ENCODE assay signal across 21 cellular contexts in genomic region chr15:42419369-42419768, GRCh38.
A peak's percentile ranks its signal among the peaks of the same experiment; 100 is the strongest.
DNase-seq lines count a peak whose midpoint lies in the region; ATAC-seq and TF ChIP-seq lines count a peak whose summit lies in the region.
"Had no signal": no experiment of that assay in that cellular context is flagged by ENCODE, and none has a peak within 500 bp of the region (broad histone marks: within the 10 kb centered on the region; RNA-seq: fewer than 3 reads in every experiment).

No MANE protein-coding gene starts in this region.

- no peaks in the 10 kb centered on the region for H3K9me3 ChIP-seq in psoas muscle
- no peaks in the 10 kb centered on the region for H3K9me3 ChIP-seq in gastrocnemius medialis
- no peaks in the 10 kb centered on the region for H3K9me3 ChIP-seq in effector memory CD4-positive, alpha-beta T cell (ENCODE audit: control insufficient read depth, low read length)
- H3K9me3 ChIP-seq: A549; BLaER1 treated with 17β-estradiol and CSF1 and Interleukin-3, amounts not matched to agents 10 nM and 100 nM had no signal

- H3K4me1 ChIP-seq in psoas muscle (peaks cover 39% of the 10 kb centered on the region), gastrocnemius medialis (peaks cover 31 to 38% of the 10 kb centered on the region in 2 donors)
- no peaks in the 10 kb centered on the region for H3K4me1 ChIP-seq in effector memory CD4-positive, alpha-beta T cell (ENCODE audit: control insufficient read depth, insufficient read depth, low read length, poor library complexity, severe bottlenecking)
- H3K4me1 ChIP-seq: A549; BLaER1 treated with 17β-estradiol and CSF1 and Interleukin-3, amounts not matched to agents 10 nM and 100 nM had no signal

- H3K27me3 ChIP-seq in psoas muscle (ENCODE audit: insufficient read depth in 3 of 3, low read length in 2 of 3) (no peaks in the 10 kb centered on the region), gastrocnemius medialis (no peaks in the 10 kb centered on the region)
- no peaks in the 10 kb centered on the region for H3K27me3 ChIP-seq in effector memory CD4-positive, alpha-beta T cell (replicated peaks; ENCODE audit: control insufficient read depth, insufficient read depth, low read length, poor library complexity, severe bottlenecking)
- H3K27me3 ChIP-seq: BLaER1 treated with 17β-estradiol and CSF1 and Interleukin-3, amounts not matched to agents 10 nM and 100 nM had no signal

- peak; percentile 61 for DNase-seq in COLO829 (ENCODE audit: low spot score)
- peak; percentile 55 for DNase-seq in epidermal melanocyte (ENCODE audit: insufficient read length, low spot score)
- no peak for DNase-seq in psoas muscle
- no peak for DNase-seq in gastrocnemius medialis
- DNase-seq in effector memory CD4-positive, alpha-beta T cell, result no peak
- DNase-seq in EL, result no peak
- DNase-seq: AML-193; CD4-positive, alpha-beta T cell; CD8-positive, alpha-beta T cell; COR-L47; DMS 273 treated with DMSO at 0.1 percent for 48 hours; DMS153; DMS53; DMS79; DND-41; GF-D8 had no signal

- WGBS in psoas muscle, 3 donors, result 82 to 93% (median 89%) methylated on average over 7 of the region's 7 CpGs

- intact Hi-C loops in psoas muscle (cut with DNase I) (no loop called here), gastrocnemius medialis (cut with DNase I; ENCODE audit: low total_unique reads) (no loop called here)

- no peak for ATAC-seq in psoas muscle
- no peak for ATAC-seq in gastrocnemius medialis
- no peak for ATAC-seq in GM21786 (IDR thresholded peaks at IDR 0.05; ENCODE audit: unreplicated experiment)
- ATAC-seq: A549; CD8-positive, alpha-beta T cell had no signal

- no peak for TF ChIP-seq POLR2A in gastrocnemius medialis (IDR thresholded peaks at IDR 0.05)

- peak overlapping the region; percentile 86 for H3K27ac ChIP-seq in psoas muscle
- H3K27ac ChIP-seq in gastrocnemius medialis, result peak overlapping the region; percentile 49 to 92 (median 84)
- H3K27ac ChIP-seq in effector memory CD4-positive, alpha-beta T cell (ENCODE audit: insufficient read depth, low read length, poor library complexity, severe bottlenecking), result no peak overlapping the region
- H3K27ac ChIP-seq: 22Rv1; A549; BLaER1 treated with 17β-estradiol and CSF1 and Interleukin-3, amounts not matched to agents 10 nM and 100 nM; C4-2B had no signal

- in situ Hi-C loops in gastrocnemius medialis (cut with MboI; ENCODE audit: low sequenced_read_pairs in 4 of 4), result no loop called here

- TF ChIP-seq CTCF in psoas muscle (IDR thresholded peaks at IDR 0.05), result no peak
- TF ChIP-seq CTCF in gastrocnemius medialis (IDR thresholded peaks at IDR 0.05 in 4 of 5, conservative IDR thresholded peaks at IDR 0.05 in 1 of 5), result no peak

- H3K4me3 ChIP-seq in psoas muscle (no peak overlapping the region), gastrocnemius medialis (no peak overlapping the region)
- no peak overlapping the region for H3K4me3 ChIP-seq in effector memory CD4-positive, alpha-beta T cell (ENCODE audit: insufficient read depth, low read depth, low read length, poor library complexity, severe bottlenecking)
- H3K4me3 ChIP-seq: A549; BLaER1 treated with 17β-estradiol and CSF1 and Interleukin-3, amounts not matched to agents 10 nM and 100 nM had no signal

- H3K36me3 ChIP-seq in psoas muscle (ENCODE audit: insufficient read depth in 1 of 2, low read depth in 1 of 2) (peaks cover 20 to 100% of the 10 kb centered on the region in 2 donors), gastrocnemius medialis (peaks cover 6 to 65% of the 10 kb centered on the region in 2 donors)
- peaks cover 46% of the 10 kb centered on the region for H3K36me3 ChIP-seq in effector memory CD4-positive, alpha-beta T cell (ENCODE audit: control insufficient read depth, insufficient read depth, low read length)

Comparison
In these comparisons a context has a peak if more than half of its experiments do, and no peak if none do; other contexts are left out.
1. DNase-seq: peak in COLO829 (single experiment) and epidermal melanocyte (single experiment); none in psoas muscle (0 of 2), gastrocnemius medialis (0 of 2), effector memory CD4-positive, alpha-beta T cell (0 of 3) and EL (single experiment).